Comparison of ENCODE assay signal across 8 cellular contexts in genomic region chr4:96152824-96153223, GRCh38.
"Had no signal": no experiment of that assay in that cellular context is flagged by ENCODE, and none has a peak within 500 bp of the region (broad histone marks: within the 10 kb centered on the region; RNA-seq: fewer than 3 reads in every experiment).

No MANE protein-coding gene starts in this region.

- H3K36me3 ChIP-seq: HAP-1 had no signal

- H3K4me3 ChIP-seq: GM23248, HAP-1 had no signal

- H3K27ac ChIP-seq: GM23248, HL-60 had no signal

- DNase-seq: GM23248, GOT3, H7, HFFc6, KG1 had no signal

- H3K9me3 ChIP-seq: HAP-1 had no signal

- ATAC-seq: HCT116 had no signal

- H2AFZ ChIP-seq: GM23248 had no signal

- H3K4me1 ChIP-seq: HAP-1 had no signal

- H3K9ac ChIP-seq: GM23248 had no signal
